29 cellular contexts compared by ENCODE assay signal in genomic region chrX:67437821-67438220, GRCh38.
"Had no signal": no experiment of that assay in that cellular context is flagged by ENCODE, and none has a peak within 500 bp of the region (broad histone marks: within the 10 kb centered on the region; RNA-seq: fewer than 3 reads in every experiment).

No MANE protein-coding gene starts in this region.

- H3K4me2 ChIP-seq: neural progenitor cell, smooth muscle cell had no signal

- DNase-seq: naive thymus-derived CD8-positive, alpha-beta T cell; occipital lobe; ovary; posterior cingulate gyrus; psoas muscle; right cardiac atrium; spleen; stimulated activated CD4-positive, alpha-beta T cell treated with anti-CD3 and anti-CD28 coated beads, Interleukin-12 subunit alpha, Interleukin-12 subunit beta, amount 100 ng/mL, for 4 hours; stimulated activated CD4-positive, alpha-beta T cell treated with anti-CD3 and anti-CD28 coated beads, Interleukin-1b, Interleukin-23, amount 100 ng/mL, for 48 hours; stimulated activated CD4-positive, alpha-beta T cell treated with anti-CD3 and anti-CD28 coated beads, Interleukin-4, amount 100 ng/mL, for 1 hour; stimulated activated CD4-positive, alpha-beta T cell treated with anti-CD3 and anti-CD28 coated beads, Interleukin-4, amount 100 ng/mL, for 4 hours; stimulated activated CD8-positive, alpha-beta memory T cell treated with anti-CD3 and anti-CD28 coated beads, Interleukin-4, amount 100 ng/mL, for 48 hours; stimulated activated naive CD4-positive, alpha-beta T cell; stimulated activated naive CD8-positive, alpha-beta T cell treated with anti-CD3 and anti-CD28 coated beads, Interleukin-15, amount 100 ng/mL, for 72 hours; stimulated activated naive CD8-positive, alpha-beta T cell treated with anti-CD3 and anti-CD28 coated beads, Interleukin-15, Interleukin-2, amounts not matched to agents 100 U/mL and 50 U/mL, for 24 hours; substantia nigra; testis; tibial artery; transverse colon; upper lobe of right lung; uterus had no signal

- H3K4me1 ChIP-seq: neural progenitor cell, parathyroid adenoma, psoas muscle, spleen, suprapubic skin, testis, transverse colon, upper lobe of right lung, uterus had no signal

- H3K27ac ChIP-seq: neural progenitor cell, ovary, parathyroid adenoma, psoas muscle, skin epidermis, spleen, suprapubic skin, testis, tibial artery, transverse colon, upper lobe of right lung, uterus had no signal

- H3K9me3 ChIP-seq: ovary, psoas muscle, spleen, suprapubic skin, testis, tibial artery, transverse colon, upper lobe of right lung, uterus had no signal

- H3K27me3 ChIP-seq: neural progenitor cell, ovary, spleen, suprapubic skin, testis, tibial artery, transverse colon, upper lobe of right lung, uterus had no signal

- H3K36me3 ChIP-seq: neural progenitor cell, ovary, spleen, suprapubic skin, tibial artery, transverse colon, upper lobe of right lung, uterus had no signal

- H3K79me2 ChIP-seq: parathyroid adenoma had no signal

- H3K9ac ChIP-seq: neural progenitor cell, parathyroid adenoma had no signal

- H2AFZ ChIP-seq: neural progenitor cell, parathyroid adenoma had no signal

- H3K4me3 ChIP-seq: neural progenitor cell, ovary, psoas muscle, skin epidermis, smooth muscle cell, spleen, suprapubic skin, testis, tibial artery, transverse colon, upper lobe of right lung, uterus had no signal

- ATAC-seq: naive thymus-derived CD8-positive, alpha-beta T cell; natural killer cell treated with Interleukin-12 subunit alpha and Interleukin-12 subunit beta and Interleukin-15 and Interleukin-18, amount 100 ng/mL, for 72 hours; psoas muscle; right cardiac atrium; sciatic nerve; stimulated activated memory B cell treated with anti-CD40 and anti-IgM and Interleukin-4, amounts not matched to agents 10 μg/mL and 1 μg/mL and 100 μg/mL, for 72 hours; stimulated activated naive CD8-positive, alpha-beta T cell treated with anti-CD3 and anti-CD28 coated beads, Interleukin-15, amount 100 ng/mL, for 72 hours; stimulated activated naive CD8-positive, alpha-beta T cell treated with anti-CD3 and anti-CD28 coated beads, Interleukin-15, Interleukin-2, amounts not matched to agents 100 U/mL and 50 U/mL, for 24 hours; upper lobe of right lung had no signal
